In genomic region chr19:46600393-46601317, GRCh38 we compare ENCODE assay signal across 8 cellular contexts. TPM values are rescaled to one million over a fixed set of nuclear protein-coding genes. Genes with fewer than 3 reads are reported as not detected.
DNase-seq lines count a peak whose midpoint lies in the region; TF ChIP-seq lines count a peak whose summit lies in the region.

No MANE protein-coding gene starts in this region.

- no CpG with 5 or more reads among the region's 93 CpGs for WGBS in H9 (ENCODE audit: extremely low coverage, insufficient read length, low lambda C conversion rate)

- no peak overlapping the region; the same call in 1 of the 2 replicates for H3K4ac ChIP-seq in H9 (ENCODE audit: low read depth, low read length)

- peaks cover 5% of the 10 kb centered on the region; the same call in 1 of the 2 replicates for H3K27me3 Mint-ChIP-seq in H9 (ENCODE audit: low read depth)
- H3K27me3 Mint-ChIP-seq in neural progenitor cell (ENCODE audit: insufficient read depth, low read depth): peaks cover 12% of the 10 kb centered on the region

- H4K20me1 ChIP-seq in H9 (ENCODE audit: control insufficient read depth, insufficient read depth, insufficient read length): no peaks in the 10 kb centered on the region
- peaks cover 38% of the 10 kb centered on the region for H4K20me1 ChIP-seq in neural progenitor cell (ENCODE audit: low read depth)

- no peak overlapping the region for H2BK120ac ChIP-seq in H9 (ENCODE audit: low read depth, low read length, poor library complexity, severe bottlenecking)

- H3K23ac ChIP-seq in H9 (ENCODE audit: insufficient read length, low read depth, low read length): no peak overlapping the region

- H2AFZ ChIP-seq in H9 (ENCODE audit: low read length): no peak overlapping the region
- H2AFZ ChIP-seq in neural progenitor cell (replicated peaks): peak overlapping the region; percentile 100

- peaks cover 7% of the 10 kb centered on the region for H3K79me1 ChIP-seq in H9 (ENCODE audit: insufficient read depth, low read depth, low read length, poor library complexity, severe bottlenecking)

- H3K4me1 ChIP-seq in H9 (ENCODE audit: insufficient read depth, low read length): no peaks in the 10 kb centered on the region
- peaks cover 27% of the 10 kb centered on the region for H3K4me1 ChIP-seq in neural progenitor cell
- H3K4me1 ChIP-seq in stomach smooth muscle (ENCODE audit: control insufficient read depth, insufficient read depth, low read length): peaks cover 40% of the 10 kb centered on the region

- H4K91ac ChIP-seq in H9 (ENCODE audit: insufficient read length, low read depth, low read length): no peak overlapping the region

- H3K27ac ChIP-seq in H9 (ENCODE audit: insufficient read length, low read depth, low read length) (peak overlapping the region; percentile 49), neural progenitor cell (peak overlapping the region; percentile 100), stomach smooth muscle (ENCODE audit: low read length) (peak overlapping the region; percentile 99)

- H3K14ac ChIP-seq in H9 (ENCODE audit: insufficient read depth, low read length): peak overlapping the region; percentile 90

- H3K9ac ChIP-seq in H9 (ENCODE audit: extremely low read depth, insufficient read length, low read length) (peak overlapping the region; percentile 88), neural progenitor cell (peak overlapping the region; percentile 100), stomach smooth muscle (ENCODE audit: low read length in 2 of 2) (peak overlapping the region; percentile 90 to 100)

- peak; percentile 66 for TF ChIP-seq POLR2A in Raji (IDR thresholded peaks at IDR 0.05; ENCODE audit: insufficient read depth, low read depth, low read length)

- H3K27me3 ChIP-seq in H9 (ENCODE audit: insufficient read depth, low read length): no peaks in the 10 kb centered on the region
- no peaks in the 10 kb centered on the region for H3K27me3 ChIP-seq in neural progenitor cell
- no peaks in the 10 kb centered on the region for H3K27me3 ChIP-seq in stomach smooth muscle (ENCODE audit: control insufficient read depth in 1 of 2, insufficient read depth in 2 of 2, low read length in 2 of 2)

- peak overlapping the region; percentile 83 for H2BK5ac ChIP-seq in H9 (ENCODE audit: insufficient read length, low read length)

- H3K36me3 Mint-ChIP-seq in H9 (ENCODE audit: insufficient read depth in 1 of 3, low read depth in 3 of 3): peaks cover under 1 to 10% (median 5%) of the 10 kb centered on the region in 3 experiments; a peak in 4 of 7 replicates
- H3K36me3 Mint-ChIP-seq in neural progenitor cell: peaks cover 6% of the 10 kb centered on the region

- H2BK12ac ChIP-seq in H9 (ENCODE audit: insufficient read length, low read depth, low read length): no peak overlapping the region

- peaks cover 19 to 31% of the 10 kb centered on the region in 2 experiments for H3K4me1 Mint-ChIP-seq in H9
- H3K4me1 Mint-ChIP-seq in neural progenitor cell: peaks cover 18% of the 10 kb centered on the region

- in situ Hi-C loops in G401 (cut with HindIII; ENCODE audit: low sequenced_read_pairs): loop anchor here (5.0 kb wide), 1 partner anchor 68 kb away; no protein-coding TSS in a partner anchor

- H3K36me3 ChIP-seq in neural progenitor cell (no peaks in the 10 kb centered on the region), stomach smooth muscle (ENCODE audit: control insufficient read depth in 2 of 2, insufficient read depth in 2 of 2, low read length in 2 of 2) (peaks cover 0 to under 1% of the 10 kb centered on the region in 2 donors)

- DNase-seq in G401 (ENCODE audit: low spot score) (peak; percentile 96), H9 (peak; percentile 95), M059J (ENCODE audit: low read depth) (peak; percentile 91), foreskin melanocyte (peak; percentile 97), neural progenitor cell (ENCODE audit: low spot score) (peak; percentile 99)
- DNase-seq in activated gamma-delta T cell treated with anti-CD3 and anti-CD28 coated beads, Interleukin-2, amount 50 U/mL, for 16 hours (ENCODE audit: low read depth): peak; percentile 93

- peaks cover 3 to 9% of the 10 kb centered on the region in 2 experiments; a peak in 3 of 5 replicates for H3K9me3 Mint-ChIP-seq in H9
- peaks cover 20% of the 10 kb centered on the region for H3K9me3 Mint-ChIP-seq in neural progenitor cell

- H3K4me3 Mint-ChIP-seq in H9: peak overlapping the region; percentile 94 to 98
- peak overlapping the region; percentile 98 for H3K4me3 Mint-ChIP-seq in neural progenitor cell

- no peak overlapping the region for H2BK20ac ChIP-seq in H9 (ENCODE audit: low read depth, low read length, poor library complexity, severe bottlenecking)

- H3K4me3 ChIP-seq in neural progenitor cell (peak overlapping the region; percentile 100), stomach smooth muscle (ENCODE audit: low read length in 2 of 2) (peak overlapping the region; percentile 69 to 93)

- H3K79me2 ChIP-seq in H9 (ENCODE audit: insufficient read depth, low read length) (peaks cover 5% of the 10 kb centered on the region; the same call in 1 of the 2 replicates), neural progenitor cell (ENCODE audit: low read depth) (peaks cover 44% of the 10 kb centered on the region)

- H2BK15ac ChIP-seq in H9 (ENCODE audit: low read depth, low read length): no peak overlapping the region

- TF ChIP-seq CTCF in H9 (conservative IDR thresholded peaks at IDR 0.05) (no peak), neural progenitor cell (IDR thresholded peaks at IDR 0.05) (no peak)

- H4K5ac ChIP-seq in H9 (ENCODE audit: insufficient read length, low read depth, low read length): peak overlapping the region; percentile 33

- no peak overlapping the region for H2AK5ac ChIP-seq in H9 (ENCODE audit: insufficient read length, low read length)

- H3K4me2 ChIP-seq in H9 (ENCODE audit: insufficient read depth, insufficient read length, low read length): peak overlapping the region; percentile 26
- H3K4me2 ChIP-seq in neural progenitor cell: peak overlapping the region; percentile 75

- peak overlapping the region; percentile 53 for H3K56ac ChIP-seq in H9 (ENCODE audit: insufficient read length, low read depth, low read length)

- no peak overlapping the region for H4K8ac ChIP-seq in H9 (replicated peaks; ENCODE audit: insufficient read length, low read depth, low read length)

- H3K23me2 ChIP-seq in H9 (ENCODE audit: insufficient read length, low read depth, low read length, poor library complexity, severe bottlenecking): peaks cover 12% of the 10 kb centered on the region

- peak overlapping the region; percentile 89 for H3K18ac ChIP-seq in H9 (ENCODE audit: insufficient read length, low read depth, low read length)

- peak overlapping the region; percentile 42 for H3T11ph ChIP-seq in H9 (ENCODE audit: low read length)

- H3K27ac Mint-ChIP-seq in H9: peak overlapping the region; percentile 100
- H3K27ac Mint-ChIP-seq in neural progenitor cell: peak overlapping the region; percentile 100

- peaks cover 15% of the 10 kb centered on the region for H3F3A ChIP-seq in neural progenitor cell (ENCODE audit: low read depth)

- H3K9me3 ChIP-seq in H9 (ENCODE audit: control insufficient read depth, low read depth, low read length) (no peaks in the 10 kb centered on the region), neural progenitor cell (ENCODE audit: low read depth) (no peaks in the 10 kb centered on the region), stomach smooth muscle (ENCODE audit: control insufficient read depth in 2 of 2, low read length in 2 of 2) (no peaks in the 10 kb centered on the region)

RNA-seq across cellular contexts. Expression of gene CALM3, which starts 0.5 kb away (rescaled TPM):
- 109 and 147 TPM in 2 replicates for total RNA-seq in G401 (2014; rRNA removed; shearing (Covaris generic))
- total RNA-seq in H9 (2021) (339 and 343 TPM in 2 replicates), neural progenitor cell (ENCODE audit: low replicate concordance) (373 and 403 TPM in 2 replicates)
- total RNA-seq in M059J (2014; rRNA removed; shearing (Covaris generic)): 197 and 314 TPM in 2 replicates

RNA-seq across cellular contexts. Expression of gene PTGIR, which starts 24.2 kb away (rescaled TPM):
- 1.7 and 16.2 TPM in 2 replicates for total RNA-seq in G401 (2014; rRNA removed; shearing (Covaris generic))
- total RNA-seq in H9 (2021) (not detected in 2 replicates), neural progenitor cell (ENCODE audit: low replicate concordance) (not detected in 2 replicates)
- 0.17 TPM in 1 of 2 replicates, not detected in the other for total RNA-seq in M059J (2014; rRNA removed; shearing (Covaris generic))

RNA-seq across cellular contexts. Expression of gene GNG8, which starts 35.3 kb away (rescaled TPM):
- total RNA-seq in G401 (2014; rRNA removed; shearing (Covaris generic)): not detected in 2 replicates
- total RNA-seq in H9 (2021) (not detected in 2 replicates), neural progenitor cell (ENCODE audit: low replicate concordance) (not detected in 2 replicates)
- total RNA-seq in M059J (2014; rRNA removed; shearing (Covaris generic)): not detected in 2 replicates

Comparison
In these comparisons a context has a peak if more than half of its experiments do, and no peak if none do; other contexts are left out.
1. Peak in every context shown above with its lines: DNase-seq, H3K4me3 ChIP-seq and H3K27ac ChIP-seq.
2. H3K27ac ChIP-seq: peak in every context shown above with its lines; median percentile 100 in neural progenitor cell; 99 in stomach smooth muscle; 49 in H9.